Comparison of ENCODE assay signal across 9 cellular contexts in genomic region chr10:74227697-74228424, GRCh38.
A peak's percentile ranks its signal among the peaks of the same experiment; 100 is the strongest.
DNase-seq lines count a peak whose midpoint lies in the region; ATAC-seq and TF ChIP-seq lines count a peak whose summit lies in the region.
"Had no signal": no experiment of that assay in that cellular context is flagged by ENCODE, and none has a peak within 500 bp of the region (broad histone marks: within the 10 kb centered on the region; RNA-seq: fewer than 3 reads in every experiment).

No MANE protein-coding gene starts in this region.

- no peaks in the 10 kb centered on the region for H4K20me1 ChIP-seq in DND-41 (ENCODE audit: insufficient read depth, low read length)

- DNase-seq in DND-41 (no peak), NCI-H226 (peak; percentile 28), naive B cell (peak; percentile 7), hypothalamus (lab: John Stamatoyannopoulos, UW) (no peak), NCI-H774 (lab: John Stamatoyannopoulos, UW) (no peak), NCI-H2227 (lab: John Stamatoyannopoulos, UW; ENCODE audit: unreplicated experiment) (no peak)
- no peak for DNase-seq in central memory CD8-positive, alpha-beta T cell (ENCODE audit: low spot score in 2 of 2)

- no peak overlapping the region for H3K9ac ChIP-seq in DND-41 (ENCODE audit: low read depth, low read length)

- H3K36me3 Mint-ChIP-seq in central memory CD8-positive, alpha-beta T cell (ENCODE audit: insufficient read depth) = peaks cover 1% of the 10 kb centered on the region
- H3K36me3 Mint-ChIP-seq in naive B cell = peaks cover 0 to 9% of the 10 kb centered on the region in 2 donors

- no peak overlapping the region for H2AFZ ChIP-seq in DND-41 (ENCODE audit: low read depth, low read length)

- H3K4me3 Mint-ChIP-seq in central memory CD8-positive, alpha-beta T cell = peak overlapping the region; percentile 47
- H3K4me3 Mint-ChIP-seq in naive B cell = peak overlapping the region in 7 of 8 donors; percentile 47 to 87 (median 77)

- H3K4me2 ChIP-seq in DND-41 (ENCODE audit: insufficient read depth, low read length) = no peak overlapping the region

- TF ChIP-seq CTCF in DND-41 (IDR thresholded peaks at IDR 0.05; ENCODE audit: borderline replicate concordance, extremely low read depth, low read length, poor library complexity, severe bottlenecking) = no peak

- no peaks in the 10 kb centered on the region for H3K9me3 ChIP-seq in DND-41 (ENCODE audit: insufficient read depth, low read length, severe bottlenecking)

- H3K4me1 ChIP-seq in DND-41 (ENCODE audit: insufficient read depth, low read length) = peaks cover 17% of the 10 kb centered on the region

- no peaks in the 10 kb centered on the region for H3K27me3 ChIP-seq in DND-41 (ENCODE audit: insufficient read depth, low read length, poor library complexity)

- no peak overlapping the region for H3K4me3 ChIP-seq in DND-41 (ENCODE audit: low read depth in 1 of 2, low read length in 2 of 2)
- H3K4me3 ChIP-seq: lung had no signal

- H3K79me2 ChIP-seq in DND-41 (ENCODE audit: insufficient read depth, low read length) = no peaks in the 10 kb centered on the region

- H3K4me1 Mint-ChIP-seq in central memory CD8-positive, alpha-beta T cell = peaks cover 24% of the 10 kb centered on the region
- peaks cover 14 to 59% (median 22%) of the 10 kb centered on the region in 3 donors for H3K4me1 Mint-ChIP-seq in naive B cell

- H3K9me3 Mint-ChIP-seq in central memory CD8-positive, alpha-beta T cell = no peaks in the 10 kb centered on the region
- H3K9me3 Mint-ChIP-seq in naive B cell = peaks cover 0 to 2% (median 0%) of the 10 kb centered on the region in 7 donors

- H3K27ac ChIP-seq in DND-41 (ENCODE audit: low read length) = no peak overlapping the region

- H3K36me3 ChIP-seq in DND-41 (ENCODE audit: insufficient read depth, low read length) = no peaks in the 10 kb centered on the region

- peak overlapping the region; percentile 87 for H3K27ac Mint-ChIP-seq in central memory CD8-positive, alpha-beta T cell (ENCODE audit: low read depth)
- peak overlapping the region; percentile 11 to 96 (median 90) for H3K27ac Mint-ChIP-seq in naive B cell

- peak; percentile 64; the same call in 2 of the 3 replicates for ATAC-seq in DND-41 (ENCODE audit: insufficient read depth, low read depth)
- ATAC-seq in central memory CD8-positive, alpha-beta T cell (replicated peaks; ENCODE audit: extremely low read depth, poor library complexity, severe bottlenecking) = peak; percentile 71
- peak; percentile 78 to 81 for ATAC-seq in naive B cell (ENCODE audit: low read depth in 2 of 2)
- ATAC-seq in GM19324 (IDR thresholded peaks at IDR 0.05; ENCODE audit: low FRiP score, unreplicated experiment) = no peak

- no peaks in the 10 kb centered on the region for H3K27me3 Mint-ChIP-seq in central memory CD8-positive, alpha-beta T cell
- H3K27me3 Mint-ChIP-seq in naive B cell = no peaks in the 10 kb centered on the region

Comparison
In these comparisons a context has a peak if more than half of its experiments do, and no peak if none do; other contexts are left out.
1. DNase-seq: peak in NCI-H226 (single experiment) and naive B cell (single experiment); none in DND-41 (single experiment), central memory CD8-positive, alpha-beta T cell (0 of 2), hypothalamus (0 of 51), NCI-H774 (single experiment) and NCI-H2227 (single experiment).